Comparison of ENCODE assay signal across 27 cellular contexts in the genomic region with DNA sequence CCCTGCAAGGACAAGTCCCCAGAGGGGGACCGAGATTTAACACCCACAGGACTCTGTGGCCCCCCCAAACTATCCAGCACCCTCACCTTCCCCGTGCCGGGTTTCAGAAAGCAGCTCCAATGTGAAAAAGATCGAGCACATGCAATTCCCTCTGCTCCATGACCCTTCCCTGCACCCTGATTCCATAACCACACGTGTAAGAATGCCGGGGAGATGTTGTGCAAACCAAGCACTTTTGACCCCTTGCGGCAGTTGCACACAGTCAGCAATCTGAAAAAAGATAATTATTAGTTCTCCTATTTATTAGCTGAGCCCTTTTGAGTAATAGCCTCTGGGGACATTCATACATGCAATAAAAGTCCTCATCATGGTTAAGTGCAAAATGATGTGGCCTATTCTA. TPM values are rescaled to one million over a fixed set of nuclear protein-coding genes. Genes with fewer than 3 reads are reported as not detected.
DNase-seq lines count a peak whose midpoint lies in the region; ATAC-seq and TF ChIP-seq lines count a peak whose summit lies in the region.
"Had no signal": no experiment of that assay in that cellular context is flagged by ENCODE, and none has a peak within 500 bp of the region (broad histone marks: within the 10 kb centered on the region; RNA-seq: fewer than 3 reads in every experiment).

No MANE protein-coding gene starts in this region.

- no peaks in the 10 kb centered on the region for H3K27me3 ChIP-seq in AG04450 (ENCODE audit: control insufficient read depth, insufficient read depth, low read length)
- no peaks in the 10 kb centered on the region for H3K27me3 ChIP-seq in esophagus muscularis mucosa
- H3K27me3 ChIP-seq in left lung = no peaks in the 10 kb centered on the region
- H3K27me3 ChIP-seq in uterus = no peaks in the 10 kb centered on the region
- H3K27me3 ChIP-seq: right lobe of liver had no signal

- CTCF ChIA-PET in AG04450 (lab: Charles Lee) = interaction anchor here (1.1 to 1.5 kb wide), 3 partner anchors 9 to 12 kb away, joined by 3 to 5 read pairs (median 3); no protein-coding TSS in a partner anchor

- no peak for TF ChIP-seq EP300 in esophagus muscularis mucosa (IDR thresholded peaks at IDR 0.05)

- H3K36me3 ChIP-seq in esophagus muscularis mucosa (no peaks in the 10 kb centered on the region), left lung (no peaks in the 10 kb centered on the region), uterus (no peaks in the 10 kb centered on the region)
- H3K36me3 ChIP-seq: BLaER1, cardiac muscle cell, right lobe of liver had no signal

- H3K4me3 ChIP-seq in AG04450 (ENCODE audit: low read depth, low read length) (no peak overlapping the region), esophagus muscularis mucosa (no peak overlapping the region), left lung (no peak overlapping the region), uterus (no peak overlapping the region)
- H3K4me3 ChIP-seq: BLaER1, cardiac muscle cell, mucosa of descending colon, right lobe of liver had no signal

- H3K27ac ChIP-seq in AG04450 (ENCODE audit: low read depth, low read length) (peak overlapping the region; percentile 33), esophagus muscularis mucosa (replicated peaks in 1 of 4) (peak overlapping the region; percentile 55 to 62 (median 60)), left lung (peak overlapping the region; percentile 20 to 48), uterus (no peak overlapping the region)
- H3K27ac ChIP-seq: BLaER1, cardiac muscle cell, parathyroid adenoma had no signal

- H3K9me3 ChIP-seq in AG04450 (ENCODE audit: control insufficient read depth, insufficient read depth, low read length) (no peaks in the 10 kb centered on the region), esophagus muscularis mucosa (no peaks in the 10 kb centered on the region), left lung (peaks cover 0 to 3% of the 10 kb centered on the region in 2 donors), uterus (no peaks in the 10 kb centered on the region)
- H3K9me3 ChIP-seq: right lobe of liver had no signal

- WGBS in esophagus muscularis mucosa = 79% methylated on average over 7 of the region's 7 CpGs

- H3K4me1 ChIP-seq in esophagus muscularis mucosa (peaks cover 0 to 65% (median 62%) of the 10 kb centered on the region in 4 donors), left lung (peaks cover 16 to 39% of the 10 kb centered on the region in 2 donors), uterus (no peaks in the 10 kb centered on the region)
- H3K4me1 ChIP-seq: parathyroid adenoma had no signal

- intact Hi-C loops in esophagus muscularis mucosa (cut with DNase I) (no loop called here), left lung (cut with DNase I) (no loop called here), uterus (cut with DNase I; ENCODE audit: low total_unique reads) (no loop called here)

- POLR2A ChIA-PET in AG04450 (lab: Yijun Ruan, JAX) = interaction anchor here (0.6 kb wide), 1 partner anchor 641 kb away, joined by 4 read pairs; no protein-coding TSS in a partner anchor

- no peak for DNase-seq in AG04450 (ENCODE audit: low read depth, low spot score)
- DNase-seq in M059J (ENCODE audit: low read depth) = peak; percentile 47
- DNase-seq in esophagus muscularis mucosa (ENCODE audit: extremely low spot score) = no peak
- DNase-seq in left lung = no peak
- no peak for DNase-seq in NAMALWA (ENCODE audit: low spot score)
- DNase-seq in glomerular visceral epithelial cell (ENCODE audit: extremely low spot score) = no peak
- DNase-seq in uterus = no peak
- DNase-seq: activated CD4-positive, alpha-beta T cell treated with anti-CD3 and anti-CD28 coated beads for 4 hours; activated naive CD4-positive, alpha-beta T cell treated with anti-CD3 and anti-CD28 coated beads for 36 hours; activated T-cell treated with anti-CD3 and anti-CD28 coated beads, Interleukin-2, amount 50 U/mL, for 48 hours; Karpas-422; left cardiac atrium; mucosa of descending colon; NCI-H1105 treated with DMSO at 0.1 percent for 48 hours; NCI-H2029 treated with DMSO at 0.1 percent for 48 hours; NCI-H774; SHP77; substantia nigra had no signal

- no peak for TF ChIP-seq CTCF in AG04450 (IDR thresholded peaks at IDR 0.05; ENCODE audit: low read depth, low read length)
- TF ChIP-seq CTCF in esophagus muscularis mucosa (IDR thresholded peaks at IDR 0.05) = no peak
- TF ChIP-seq CTCF in left lung (IDR thresholded peaks at IDR 0.05) = no peak
- no peak for TF ChIP-seq CTCF in uterus (IDR thresholded peaks at IDR 0.05)

- TF ChIP-seq POLR2A in esophagus muscularis mucosa (IDR thresholded peaks at IDR 0.05; ENCODE audit: low read depth) (no peak), uterus (IDR thresholded peaks at IDR 0.05) (no peak)

- peak; percentile 43 for ATAC-seq in left lung
- ATAC-seq in GM18861 (IDR thresholded peaks at IDR 0.05; ENCODE audit: unreplicated experiment) = no peak
- ATAC-seq: left cardiac atrium, mucosa of descending colon had no signal

RNA-seq across cellular contexts. Expression of gene FOXQ1, which starts 13.0 kb away (rescaled TPM):
- polyA plus RNA-seq in AG04450 (2011; rRNA removed) = 0.07 TPM in 1 of 2 replicates, not detected in the other
- polyA minus RNA-seq in AG04450 (2011; rRNA and poly(A)+ RNA removed) = 0.17 TPM in 1 of 2 replicates, not detected in the other
- not detected in 2 replicates for total RNA-seq in M059J (2014; rRNA removed; shearing (Covaris generic))
- total RNA-seq in esophagus muscularis mucosa (1 to 10 TPM; 2.5 to 4.4 (median 2.9) TPM), left lung (10 to 100 TPM in 1 of 2 donors, 1 to 10 TPM in 1; 6.4 to 12.1 TPM), uterus (under 1 TPM in 2 of 4 donors, not detected in 2; 0.18 to 0.48 TPM)
- total RNA-seq: A673; activated CD8-positive, alpha-beta memory T cell treated with anti-CD3 and anti-CD28 coated beads for 36 hours; activated naive CD4-positive, alpha-beta T cell treated with anti-CD3 and anti-CD28 coated beads for 36 hours; cardiac muscle cell; dermis microvascular lymphatic vessel endothelial cell; left cardiac atrium had no signal
- polyA plus RNA-seq: cardiac muscle cell, neural cell had no signal

Comparison
In these comparisons a context has a peak if more than half of its experiments do, and no peak if none do; other contexts are left out.
1. H3K27ac ChIP-seq: peak in AG04450 (single experiment), esophagus muscularis mucosa (4 of 4) and left lung (2 of 2); none in uterus (0 of 2).